In genomic region chr6:165760126-165760802, GRCh38 we compare ENCODE assay signal across 24 cellular contexts.
"Had no signal": no experiment of that assay in that cellular context is flagged by ENCODE, and none has a peak within 500 bp of the region (broad histone marks: within the 10 kb centered on the region; RNA-seq: fewer than 3 reads in every experiment).

No MANE protein-coding gene starts in this region.

- H3K9ac ChIP-seq: neural progenitor cell had no signal

- H3K27me3 ChIP-seq: neural progenitor cell, neutrophil, right atrium auricular region, stomach, testis, tibial artery, uterus had no signal

- H3K9me3 ChIP-seq: neutrophil, testis, uterus had no signal

- H3K36me3 ChIP-seq: neural progenitor cell, neutrophil, right atrium auricular region, stomach, tibial artery, uterus had no signal

- H3K4me2 ChIP-seq: neural progenitor cell had no signal

- H2AFZ ChIP-seq: neural progenitor cell had no signal

- H3K4me3 ChIP-seq: lung, neural progenitor cell, right atrium auricular region, skin epidermis, stomach, testis, tibial artery, uterus had no signal

- H3K4me1 ChIP-seq: neural progenitor cell, right atrium auricular region, stomach, testis, tibial artery, uterus had no signal

- DNase-seq: hypothalamus; islet precursor cell; mesendoderm; naive B cell; natural killer cell; nephron progenitor cell; occipital lobe; stimulated activated CD4-positive, alpha-beta T cell treated with anti-CD3 and anti-CD28 coated beads, Interleukin-12 subunit alpha, Interleukin-12 subunit beta, amount 100 ng/mL, for 4 hours; stimulated activated CD4-positive, alpha-beta T cell treated with anti-CD3 and anti-CD28 coated beads, Interleukin-15, amount 100 ng/mL, for 24 hours; stimulated activated CD4-positive, alpha-beta T cell treated with anti-CD3 and anti-CD28 coated beads, Interleukin-2, amount 100 ng/mL, for 24 hours; stimulated activated CD4-positive, alpha-beta T cell treated with anti-CD3 and anti-CD28 coated beads, Interleukin-4, amount 100 ng/mL, for 1 hour; stimulated activated naive B cell treated with anti-CD40 and anti-IgM and Interleukin-4, amounts not matched to agents 10 μg/mL and 1 μg/mL and 100 μg/mL, for 72 hours; stimulated activated naive CD8-positive, alpha-beta T cell treated with anti-CD3 and anti-CD28 coated beads, Interleukin-15, Interleukin-2, amounts not matched to agents 100 U/mL and 50 U/mL, for 24 hours; stomach; testis; tibial artery; trophoblast cell; uterus had no signal

- H3K27ac ChIP-seq: neural progenitor cell, neutrophil, right atrium auricular region, skin epidermis, stomach, testis, tibial artery, uterus had no signal

- ATAC-seq: natural killer cell; sciatic nerve; stimulated activated naive B cell treated with anti-CD40 and anti-IgM and Interleukin-4, amounts not matched to agents 10 μg/mL and 1 μg/mL and 100 μg/mL, for 72 hours; stimulated activated naive CD8-positive, alpha-beta T cell treated with anti-CD3 and anti-CD28 coated beads, Interleukin-15, Interleukin-2, amounts not matched to agents 100 U/mL and 50 U/mL, for 24 hours had no signal
